ENCODE assay signal across 1 cellular context in the genomic region with DNA sequence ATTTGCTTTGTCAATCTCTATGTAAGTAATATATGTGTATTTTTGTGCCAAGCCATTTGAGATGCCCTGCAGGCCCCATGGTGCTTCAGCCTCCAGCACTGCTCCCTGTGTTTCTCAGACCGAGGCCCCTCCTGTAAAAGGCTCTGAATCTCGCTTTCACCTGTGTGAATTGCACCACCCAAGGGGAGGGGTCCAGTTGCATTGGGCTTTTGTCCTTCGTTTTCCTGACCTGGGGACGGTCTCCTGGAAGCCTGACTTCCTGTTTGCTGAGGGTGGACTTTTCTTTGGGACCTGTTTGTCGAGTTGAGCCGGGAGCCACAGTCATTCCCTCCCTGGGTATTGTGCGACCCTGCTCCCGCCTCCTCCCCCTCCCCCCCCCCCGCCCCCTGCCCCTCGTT.
TF ChIP-seq lines count a peak whose summit lies in the region.

No MANE protein-coding gene starts in this region.

TF ChIP-seq in HepG2, 621 proteins besides CTCF, POLR2A, EP300 and RAD21 (continued from another document and continues in another):
- TF ChIP-seq ARID5B (CRISPR knock-in tag; IDR thresholded peaks at IDR 0.05) (peak; percentile 82), KLF13 (CRISPR knock-in tag; IDR thresholded peaks at IDR 0.05) (no peak), SPEN (CRISPR knock-in tag; IDR thresholded peaks at IDR 0.05; ENCODE audit: low read depth) (0 out of 2 replicates have a peak, but pooled peaks have one; percentile 35), KDM2A (CRISPR knock-in tag; IDR thresholded peaks at IDR 0.05; ENCODE audit: borderline replicate concordance, low read depth) (peak; percentile 28; the same call in 1 of the 2 replicates), TBP (CRISPR knock-in tag; IDR thresholded peaks at IDR 0.05) (no peak), SALL1 (CRISPR knock-in tag; IDR thresholded peaks at IDR 0.05) (peak; percentile 95), PAWR (CRISPR knock-in tag; IDR thresholded peaks at IDR 0.05; ENCODE audit: borderline replicate concordance) (no peak), ZC3H4 (CRISPR knock-in tag; IDR thresholded peaks at IDR 0.05; ENCODE audit: borderline replicate concordance) (no peak), ZNF816 (CRISPR knock-in tag; IDR thresholded peaks at IDR 0.05; ENCODE audit: borderline replicate concordance) (no peak), HDAC2 (CRISPR knock-in tag; IDR thresholded peaks at IDR 0.05) (peak; percentile 88), IKZF5 (CRISPR knock-in tag; IDR thresholded peaks at IDR 0.05) (peak; percentile 37; the same call in 1 of the 2 replicates), TCF7 (IDR thresholded peaks at IDR 0.05; ENCODE audit: low read depth) (peak; percentile 78), SP140L (CRISPR knock-in tag; IDR thresholded peaks at IDR 0.05; ENCODE audit: borderline replicate concordance) (no peak), ZNF451 (CRISPR knock-in tag; IDR thresholded peaks at IDR 0.05) (peak; percentile 36; the same call in 1 of the 2 replicates), ZSCAN9 (CRISPR knock-in tag; IDR thresholded peaks at IDR 0.05; ENCODE audit: borderline replicate concordance) (peak; percentile 39; the same call in 1 of the 2 replicates), TBX2 (CRISPR knock-in tag; IDR thresholded peaks at IDR 0.05; ENCODE audit: borderline replicate concordance) (peak; percentile 45; the same call in 1 of the 2 replicates), ZNF556 (CRISPR knock-in tag; IDR thresholded peaks at IDR 0.05; ENCODE audit: borderline replicate concordance) (no peak), ZNF749 (CRISPR knock-in tag; IDR thresholded peaks at IDR 0.05; ENCODE audit: borderline replicate concordance) (no peak), ZBTB7A (CRISPR knock-in tag; IDR thresholded peaks at IDR 0.05) (peak; percentile 65; the same call in 1 of the 2 replicates)
- TF ChIP-seq, protein P1, sequence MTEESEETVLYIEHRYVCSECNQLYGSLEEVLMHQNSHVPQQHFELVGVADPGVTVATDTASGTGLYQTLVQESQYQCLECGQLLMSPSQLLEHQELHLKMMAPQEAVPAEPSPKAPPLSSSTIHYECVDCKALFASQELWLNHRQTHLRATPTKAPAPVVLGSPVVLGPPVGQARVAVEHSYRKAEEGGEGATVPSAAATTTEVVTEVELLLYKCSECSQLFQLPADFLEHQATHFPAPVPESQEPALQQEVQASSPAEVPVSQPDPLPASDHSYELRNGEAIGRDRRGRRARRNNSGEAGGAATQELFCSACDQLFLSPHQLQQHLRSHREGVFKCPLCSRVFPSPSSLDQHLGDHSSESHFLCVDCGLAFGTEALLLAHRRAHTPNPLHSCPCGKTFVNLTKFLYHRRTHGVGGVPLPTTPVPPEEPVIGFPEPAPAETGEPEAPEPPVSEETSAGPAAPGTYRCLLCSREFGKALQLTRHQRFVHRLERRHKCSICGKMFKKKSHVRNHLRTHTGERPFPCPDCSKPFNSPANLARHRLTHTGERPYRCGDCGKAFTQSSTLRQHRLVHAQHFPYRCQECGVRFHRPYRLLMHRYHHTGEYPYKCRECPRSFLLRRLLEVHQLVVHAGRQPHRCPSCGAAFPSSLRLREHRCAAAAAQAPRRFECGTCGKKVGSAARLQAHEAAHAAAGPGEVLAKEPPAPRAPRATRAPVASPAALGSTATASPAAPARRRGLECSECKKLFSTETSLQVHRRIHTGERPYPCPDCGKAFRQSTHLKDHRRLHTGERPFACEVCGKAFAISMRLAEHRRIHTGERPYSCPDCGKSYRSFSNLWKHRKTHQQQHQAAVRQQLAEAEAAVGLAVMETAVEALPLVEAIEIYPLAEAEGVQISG (CRISPR knock-in tag; IDR thresholded peaks at IDR 0.05) = peak; percentile 16; the same call in 1 of the 2 replicates
- TF ChIP-seq, protein P2, sequence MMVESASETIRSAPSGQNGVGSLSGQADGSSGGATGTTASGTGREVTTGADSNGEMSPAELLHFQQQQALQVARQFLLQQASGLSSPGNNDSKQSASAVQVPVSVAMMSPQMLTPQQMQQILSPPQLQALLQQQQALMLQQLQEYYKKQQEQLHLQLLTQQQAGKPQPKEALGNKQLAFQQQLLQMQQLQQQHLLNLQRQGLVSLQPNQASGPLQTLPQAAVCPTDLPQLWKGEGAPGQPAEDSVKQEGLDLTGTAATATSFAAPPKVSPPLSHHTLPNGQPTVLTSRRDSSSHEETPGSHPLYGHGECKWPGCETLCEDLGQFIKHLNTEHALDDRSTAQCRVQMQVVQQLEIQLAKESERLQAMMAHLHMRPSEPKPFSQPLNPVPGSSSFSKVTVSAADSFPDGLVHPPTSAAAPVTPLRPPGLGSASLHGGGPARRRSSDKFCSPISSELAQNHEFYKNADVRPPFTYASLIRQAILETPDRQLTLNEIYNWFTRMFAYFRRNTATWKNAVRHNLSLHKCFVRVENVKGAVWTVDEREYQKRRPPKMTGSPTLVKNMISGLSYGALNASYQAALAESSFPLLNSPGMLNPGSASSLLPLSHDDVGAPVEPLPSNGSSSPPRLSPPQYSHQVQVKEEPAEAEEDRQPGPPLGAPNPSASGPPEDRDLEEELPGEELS (CRISPR knock-in tag; IDR thresholded peaks at IDR 0.05) = peak; percentile 94
- TF ChIP-seq, protein P3, sequence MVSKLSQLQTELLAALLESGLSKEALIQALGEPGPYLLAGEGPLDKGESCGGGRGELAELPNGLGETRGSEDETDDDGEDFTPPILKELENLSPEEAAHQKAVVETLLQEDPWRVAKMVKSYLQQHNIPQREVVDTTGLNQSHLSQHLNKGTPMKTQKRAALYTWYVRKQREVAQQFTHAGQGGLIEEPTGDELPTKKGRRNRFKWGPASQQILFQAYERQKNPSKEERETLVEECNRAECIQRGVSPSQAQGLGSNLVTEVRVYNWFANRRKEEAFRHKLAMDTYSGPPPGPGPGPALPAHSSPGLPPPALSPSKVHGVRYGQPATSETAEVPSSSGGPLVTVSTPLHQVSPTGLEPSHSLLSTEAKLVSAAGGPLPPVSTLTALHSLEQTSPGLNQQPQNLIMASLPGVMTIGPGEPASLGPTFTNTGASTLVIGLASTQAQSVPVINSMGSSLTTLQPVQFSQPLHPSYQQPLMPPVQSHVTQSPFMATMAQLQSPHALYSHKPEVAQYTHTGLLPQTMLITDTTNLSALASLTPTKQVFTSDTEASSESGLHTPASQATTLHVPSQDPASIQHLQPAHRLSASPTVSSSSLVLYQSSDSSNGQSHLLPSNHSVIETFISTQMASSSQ (IDR thresholded peaks at IDR 0.05; ENCODE audit: low read depth) = peak; percentile 53; the same call in 1 of the 2 replicates
- TF ChIP-seq, protein P3 (CRISPR knock-in tag; IDR thresholded peaks at IDR 0.05; ENCODE audit: borderline replicate concordance) = no peak
- TF ChIP-seq, protein P4, sequence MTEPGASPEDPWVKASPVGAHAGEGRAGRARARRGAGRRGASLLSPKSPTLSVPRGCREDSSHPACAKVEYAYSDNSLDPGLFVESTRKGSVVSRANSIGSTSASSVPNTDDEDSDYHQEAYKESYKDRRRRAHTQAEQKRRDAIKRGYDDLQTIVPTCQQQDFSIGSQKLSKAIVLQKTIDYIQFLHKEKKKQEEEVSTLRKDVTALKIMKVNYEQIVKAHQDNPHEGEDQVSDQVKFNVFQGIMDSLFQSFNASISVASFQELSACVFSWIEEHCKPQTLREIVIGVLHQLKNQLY (CRISPR knock-in tag; IDR thresholded peaks at IDR 0.05) = peak; percentile 68; the same call in 1 of the 2 replicates
- TF ChIP-seq, protein P5, sequence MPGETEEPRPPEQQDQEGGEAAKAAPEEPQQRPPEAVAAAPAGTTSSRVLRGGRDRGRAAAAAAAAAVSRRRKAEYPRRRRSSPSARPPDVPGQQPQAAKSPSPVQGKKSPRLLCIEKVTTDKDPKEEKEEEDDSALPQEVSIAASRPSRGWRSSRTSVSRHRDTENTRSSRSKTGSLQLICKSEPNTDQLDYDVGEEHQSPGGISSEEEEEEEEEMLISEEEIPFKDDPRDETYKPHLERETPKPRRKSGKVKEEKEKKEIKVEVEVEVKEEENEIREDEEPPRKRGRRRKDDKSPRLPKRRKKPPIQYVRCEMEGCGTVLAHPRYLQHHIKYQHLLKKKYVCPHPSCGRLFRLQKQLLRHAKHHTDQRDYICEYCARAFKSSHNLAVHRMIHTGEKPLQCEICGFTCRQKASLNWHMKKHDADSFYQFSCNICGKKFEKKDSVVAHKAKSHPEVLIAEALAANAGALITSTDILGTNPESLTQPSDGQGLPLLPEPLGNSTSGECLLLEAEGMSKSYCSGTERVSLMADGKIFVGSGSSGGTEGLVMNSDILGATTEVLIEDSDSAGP (CRISPR knock-in tag; IDR thresholded peaks at IDR 0.05; ENCODE audit: borderline replicate concordance) = peak; percentile 4; the same call in 1 of the 2 replicates
